ENCODE assay signal across 9 cellular contexts in the genomic region with DNA sequence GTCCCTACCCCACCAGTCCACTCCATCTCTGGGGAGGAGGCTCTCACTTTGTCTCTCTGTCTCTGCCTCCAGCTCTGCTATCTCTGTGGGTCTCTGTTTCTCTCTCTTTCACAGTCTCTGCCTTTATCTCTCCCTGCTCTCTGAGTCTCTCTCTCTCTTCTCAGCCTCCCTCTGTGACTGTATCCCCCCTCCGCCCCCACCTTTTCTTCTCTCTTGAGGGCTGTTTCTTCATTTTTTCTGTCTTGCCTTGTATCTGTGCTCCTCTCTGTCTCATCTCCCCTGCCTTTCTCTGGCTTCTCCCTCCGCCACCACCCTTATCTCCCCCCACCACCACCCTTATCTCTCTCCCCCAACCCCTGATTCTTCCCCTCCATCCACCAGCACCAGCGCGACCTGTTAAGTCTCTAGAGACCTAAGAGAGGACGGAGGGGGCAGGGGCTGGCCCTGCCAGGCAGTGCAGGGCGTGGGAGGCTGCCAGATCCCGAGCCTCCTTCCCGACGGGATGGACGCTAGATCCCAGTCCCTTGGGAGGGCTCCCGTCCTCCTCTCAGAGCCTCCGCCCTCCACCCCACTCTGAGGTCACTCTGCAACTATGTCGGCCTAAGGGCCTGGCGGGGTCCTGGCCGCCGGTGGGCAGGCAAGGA. TPM values are rescaled to one million over a fixed set of nuclear protein-coding genes. Genes with fewer than 3 reads are reported as not detected.
DNase-seq lines count a peak whose midpoint lies in the region; ATAC-seq, FAIRE-seq and TF ChIP-seq lines count a peak whose summit lies in the region.
"Had no signal": no experiment of that assay in that cellular context is flagged by ENCODE, and none has a peak within 500 bp of the region (broad histone marks: within the 10 kb centered on the region; RNA-seq: fewer than 3 reads in every experiment).

No MANE protein-coding gene starts in this region.

- ATAC-seq in mucosa of descending colon (peak; percentile 7), HG03095 (IDR thresholded peaks at IDR 0.05; ENCODE audit: unreplicated experiment) (no peak)

- peaks cover 44% of the 10 kb centered on the region for H3K4me1 ChIP-seq in endothelial cell of umbilical vein (ENCODE audit: control insufficient read depth, extremely low read depth, insufficient read depth, low read length)
- H3K4me1 ChIP-seq in mucosa of descending colon (ENCODE audit: low read depth), result peaks cover 5% of the 10 kb centered on the region

- TF ChIP-seq POLR2A in endothelial cell of umbilical vein (IDR thresholded peaks at IDR 0.05; ENCODE audit: low read depth, low read length), result peak; percentile 62

- TF ChIP-seq CTCF in endothelial cell of umbilical vein (IDR thresholded peaks at IDR 0.05; ENCODE audit: extremely low read depth in 1 of 2, insufficient read depth in 1 of 2, low read depth in 1 of 2, low read length in 2 of 2) (no peak), mucosa of descending colon (IDR thresholded peaks at IDR 0.05) (no peak)

- H3K9me3 ChIP-seq in endothelial cell of umbilical vein (replicated peaks; ENCODE audit: control insufficient read depth, insufficient read depth, low read length) (no peaks in the 10 kb centered on the region), mucosa of descending colon (no peaks in the 10 kb centered on the region)

- H3K4me3 ChIP-seq in endothelial cell of umbilical vein (replicated peaks in 1 of 3; ENCODE audit: insufficient read depth in 1 of 3, low read depth in 1 of 3, low read length in 3 of 3) (peak overlapping the region; percentile 59 to 96 (median 85)), mucosa of descending colon (peak overlapping the region; percentile 9)

- H2AFZ ChIP-seq in endothelial cell of umbilical vein (ENCODE audit: low read depth, low read length), result peak overlapping the region; percentile 27

- dilution Hi-C loops in endothelial cell of umbilical vein (cut with MboI; ENCODE audit: extremely low pct_ligation_motif_present, low sequenced_read_pairs), result no loop called here

- H3K9me1 ChIP-seq in endothelial cell of umbilical vein (replicated peaks; ENCODE audit: control insufficient read depth, extremely low read depth, insufficient read depth, low read length), result no peaks in the 10 kb centered on the region

- peaks cover 2 to 6% of the 10 kb centered on the region in 2 experiments for H3K36me3 ChIP-seq in endothelial cell of umbilical vein (ENCODE audit: control insufficient read depth in 2 of 2, extremely low read depth in 1 of 2, insufficient read depth in 2 of 2, low read length in 2 of 2)
- H3K36me3 ChIP-seq in mucosa of descending colon (ENCODE audit: low read depth), result no peaks in the 10 kb centered on the region

- peak overlapping the region; percentile 73 for H3K27ac ChIP-seq in endothelial cell of umbilical vein (ENCODE audit: insufficient read depth, low read depth, low read length)

- no peaks in the 10 kb centered on the region for H3K27me3 ChIP-seq in endothelial cell of umbilical vein (ENCODE audit: control insufficient read depth in 2 of 2, insufficient read depth in 2 of 2, low read length in 2 of 2)

- FAIRE-seq in endothelial cell of umbilical vein (lab: Jason Lieb, UNC), result peak; percentile 62

- H3K79me2 ChIP-seq in endothelial cell of umbilical vein (ENCODE audit: control insufficient read depth, insufficient read depth, low read length), result peaks cover 52% of the 10 kb centered on the region

- CTCF ChIA-PET in endothelial cell of umbilical vein (lab: Charles Lee), result interaction anchor here (3.8 to 5.4 kb wide), 2 partner anchors 16 to 42 kb away, joined by 24 to 50 read pairs; no protein-coding TSS in a partner anchor

- BruUV-seq in endothelial cell of umbilical vein (replicated peaks; lab: Mats Ljungman, UMichigan), result no TSS peak

- DNase-seq in A172 (ENCODE audit: low spot score) (peak; percentile 62), NCI-H226 (peak; percentile 72), endothelial cell of umbilical vein (ENCODE audit: low read depth, low spot score) (no peak), mucosa of descending colon (no peak), NCI-H1105 treated with DMSO at 0.1 percent for 48 hours (lab: John Stamatoyannopoulos, UW) (no peak), MV-4-11 (lab: John Stamatoyannopoulos, UW) (no peak), COLO668 (lab: John Stamatoyannopoulos, UW; ENCODE audit: unreplicated experiment) (no peak)
- DNase-seq: activated CD4-positive, alpha-beta T cell treated with anti-CD3 and anti-CD28 coated beads, Interleukin-2, amount 50 U/mL, for 1 hour had no signal

- POLR2A ChIA-PET in endothelial cell of umbilical vein (lab: Charles Lee), result no interaction called here

- peak overlapping the region; percentile 89 for H3K9ac ChIP-seq in endothelial cell of umbilical vein (replicated peaks; ENCODE audit: extremely low read depth, insufficient read depth, low read length)

- no peaks in the 10 kb centered on the region for H4K20me1 ChIP-seq in endothelial cell of umbilical vein (replicated peaks; ENCODE audit: control insufficient read depth, extremely low read depth, insufficient read depth, low read length)

- intact Hi-C loops in endothelial cell of umbilical vein (cut with micrococcal nuclease), result loop anchor here (1.0 to 5.0 kb wide), 3 partner anchors 42 to 102 kb away; no protein-coding TSS in a partner anchor
- intact Hi-C loops in mucosa of descending colon (cut with DNase I, micrococcal nuclease), result no loop called here

- H3K4me2 ChIP-seq in endothelial cell of umbilical vein (ENCODE audit: insufficient read depth, low read length), result peak overlapping the region; percentile 86

TF ChIP-seq in endothelial cell of umbilical vein, 7 proteins besides CTCF, POLR2A, EP300 and RAD21:
- TF ChIP-seq EZH2 (IDR thresholded peaks at IDR 0.05; ENCODE audit: borderline replicate concordance, low read depth, low read length, severe bottlenecking) (no peak), JUN (IDR thresholded peaks at IDR 0.05; ENCODE audit: borderline replicate concordance, insufficient read depth, insufficient read length, low read depth) (no peak), POLR2AphosphoS5 (IDR thresholded peaks at IDR 0.05; ENCODE audit: insufficient read depth, low read depth, low read length) (peak; percentile 14)

RNA-seq across cellular contexts. Expression of a gene that starts 1.0 kb away (rescaled TPM):
- 418 and 457 TPM in 2 replicates for total RNA-seq in A172 (2014; rRNA removed; shearing (Covaris generic))
- total RNA-seq in endothelial cell of umbilical vein (151 and 172 TPM in 2 replicates), mucosa of descending colon (10 to 100 TPM in 2 of 3 donors, 1 to 10 TPM in 1; 7.3 to 93.6 (median 19.3) TPM)
- polyA plus RNA-seq in endothelial cell of umbilical vein, result 86.9 and 89.8 TPM in 2 replicates
- 66.9 and 73.8 TPM in 2 replicates for polyA plus RNA-seq in endothelial cell of umbilical vein (2011; cell fraction: cytosol; rRNA removed)
- polyA plus RNA-seq in endothelial cell of umbilical vein (2011; cell fraction: nucleus; rRNA removed), result 57.1 and 65.8 TPM in 2 replicates
- 110 and 151 TPM in 2 replicates for polyA plus RNA-seq in endothelial cell of umbilical vein (2012)
- polyA minus RNA-seq in endothelial cell of umbilical vein, result 270 and 327 TPM in 2 replicates
- 37.0 TPM for polyA minus RNA-seq in endothelial cell of umbilical vein (2011; cell fraction: cytosol; rRNA and poly(A)+ RNA removed)
- 64.7 and 67.8 TPM in 2 replicates for polyA minus RNA-seq in endothelial cell of umbilical vein (2011; cell fraction: nucleus; rRNA and poly(A)+ RNA removed)

RNA-seq across cellular contexts. Expression of a gene that starts 27.0 kb away (rescaled TPM):
- total RNA-seq in A172 (2014; rRNA removed; shearing (Covaris generic)), result 1.4 and 9.2 TPM in 2 replicates
- total RNA-seq in endothelial cell of umbilical vein, result 1.6 and 4.5 TPM in 2 replicates
- 0.98 and 1.0 TPM in 2 replicates for polyA plus RNA-seq in endothelial cell of umbilical vein
- 0.97 and 1.1 TPM in 2 replicates for polyA plus RNA-seq in endothelial cell of umbilical vein (2011; cell fraction: cytosol; rRNA removed)
- polyA plus RNA-seq in endothelial cell of umbilical vein (2011; cell fraction: nucleus; rRNA removed), result 0.76 and 1.2 TPM in 2 replicates
- polyA plus RNA-seq in endothelial cell of umbilical vein (2012), result 1.1 and 3.4 TPM in 2 replicates
- polyA minus RNA-seq in endothelial cell of umbilical vein, result 0.22 and 0.70 TPM in 2 replicates
- 2.9 TPM for polyA minus RNA-seq in endothelial cell of umbilical vein (2011; cell fraction: cytosol; rRNA and poly(A)+ RNA removed)
- 0.63 TPM in 2 replicates for polyA minus RNA-seq in endothelial cell of umbilical vein (2011; cell fraction: nucleus; rRNA and poly(A)+ RNA removed)
- 10 to 100 TPM in 2 of 3 donors, 1 to 10 TPM in 1; 9.1 to 45.4 (median 41.2) TPM for total RNA-seq in mucosa of descending colon

RNA-seq across cellular contexts. Expression of a gene that starts 44.1 kb away (rescaled TPM):
- total RNA-seq in A172 (2014; rRNA removed; shearing (Covaris generic)), result 168 and 204 TPM in 2 replicates
- total RNA-seq in endothelial cell of umbilical vein (261 TPM in 2 replicates), mucosa of descending colon (100 to 1,000 TPM; 155 to 234 (median 190) TPM)
- polyA plus RNA-seq in endothelial cell of umbilical vein, result 80.5 and 83.2 TPM in 2 replicates
- polyA plus RNA-seq in endothelial cell of umbilical vein (2011; cell fraction: cytosol; rRNA removed), result 57.0 and 68.8 TPM in 2 replicates
- 81.0 and 83.8 TPM in 2 replicates for polyA plus RNA-seq in endothelial cell of umbilical vein (2011; cell fraction: nucleus; rRNA removed)
- 144 and 151 TPM in 2 replicates for polyA plus RNA-seq in endothelial cell of umbilical vein (2012)
- 83.4 and 89.8 TPM in 2 replicates for polyA minus RNA-seq in endothelial cell of umbilical vein
- polyA minus RNA-seq in endothelial cell of umbilical vein (2011; cell fraction: cytosol; rRNA and poly(A)+ RNA removed), result 23.2 TPM
- 80.5 and 86.2 TPM in 2 replicates for polyA minus RNA-seq in endothelial cell of umbilical vein (2011; cell fraction: nucleus; rRNA and poly(A)+ RNA removed)

Comparison
In these comparisons a context has a peak if more than half of its experiments do, and no peak if none do; other contexts are left out.
1. DNase-seq: peak in A172 (single experiment) and NCI-H226 (single experiment); none in endothelial cell of umbilical vein (single experiment), mucosa of descending colon (0 of 3), NCI-H1105 treated with DMSO at 0.1 percent for 48 hours (single experiment), MV-4-11 (single experiment) and COLO668 (single experiment).